Comparison of ENCODE assay signal across 25 cellular contexts in the genomic region with DNA sequence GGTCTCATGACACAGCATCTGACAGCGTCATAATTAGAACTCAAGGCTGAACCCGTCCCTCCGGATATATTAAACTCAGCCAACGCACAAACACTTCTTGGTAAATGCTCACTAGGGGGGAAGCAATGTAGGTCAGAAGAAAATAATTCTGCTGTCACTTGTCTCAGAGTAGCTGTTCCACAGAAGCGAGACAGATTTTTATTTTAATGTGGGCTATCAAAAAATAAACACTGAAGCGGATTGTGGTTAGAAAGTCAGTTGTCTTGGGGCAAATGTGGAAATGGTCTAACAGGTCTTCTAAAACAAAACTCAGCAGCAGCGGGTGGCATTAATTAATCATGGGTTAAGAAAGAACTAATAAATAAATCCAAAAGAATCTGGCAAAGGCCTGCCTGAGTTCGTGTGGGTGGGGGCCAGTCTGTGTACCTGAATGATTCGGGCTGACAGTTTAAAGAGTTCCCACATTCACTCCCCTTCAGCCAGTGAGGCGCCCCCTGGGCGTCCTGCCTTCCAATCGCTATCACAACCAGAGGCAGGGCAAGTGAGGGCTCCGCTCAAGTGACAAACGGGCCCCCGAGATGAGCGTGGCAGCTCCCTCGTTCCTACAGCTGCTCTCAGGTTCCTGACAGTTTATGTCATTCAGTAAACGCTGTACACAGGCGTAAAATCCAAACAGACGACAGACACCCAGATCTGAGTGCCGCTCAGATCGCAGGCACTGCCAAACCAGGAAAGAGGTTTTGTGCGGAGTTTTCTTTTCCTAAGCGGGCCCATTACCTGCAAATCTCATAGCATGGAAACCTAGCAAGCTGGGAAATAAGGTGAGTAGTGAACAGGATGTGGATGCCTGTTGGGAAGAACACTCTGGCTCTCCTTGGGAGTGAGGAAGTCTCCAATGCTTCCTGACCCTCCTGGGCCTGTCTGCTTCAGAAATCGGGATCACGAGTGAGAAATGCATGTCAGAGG. TPM values are rescaled to one million over a fixed set of nuclear protein-coding genes. Genes with fewer than 3 reads are reported as not detected.
A peak's percentile ranks its signal among the peaks of the same experiment; 100 is the strongest.
DNase-seq lines count a peak whose midpoint lies in the region; ATAC-seq and TF ChIP-seq lines count a peak whose summit lies in the region.
"Had no signal": no experiment of that assay in that cellular context is flagged by ENCODE, and none has a peak within 500 bp of the region (broad histone marks: within the 10 kb centered on the region; RNA-seq: fewer than 3 reads in every experiment).

No MANE protein-coding gene starts in this region.

- H3K9me3 ChIP-seq in psoas muscle: no peaks in the 10 kb centered on the region
- H3K9me3 ChIP-seq in CD4-positive, alpha-beta memory T cell (ENCODE audit: control insufficient read depth in 1 of 2, low read length in 2 of 2): no peaks in the 10 kb centered on the region
- no peaks in the 10 kb centered on the region for H3K9me3 ChIP-seq in MM.1S (replicated peaks; ENCODE audit: insufficient read depth, low read length)
- H3K9me3 ChIP-seq: right lobe of liver, upper lobe of right lung had no signal

- ATAC-seq in GM23338: peak; percentile 88
- ATAC-seq in psoas muscle: peak; percentile 5 to 30 (median 16)
- ATAC-seq: activated T-helper 17 cell treated with anti-CD3 and anti-CD28 coated beads, Interleukin-2, amount 50 U/mL, for 72 hours; esophagus mucosa; natural killer cell; right lobe of liver; stimulated activated naive CD8-positive, alpha-beta T cell treated with anti-CD3 and anti-CD28 coated beads, Interleukin-15, Interleukin-2, amounts not matched to agents 100 U/mL and 50 U/mL, for 24 hours; upper lobe of right lung had no signal

- H3K4me1 ChIP-seq in GM23338 (ENCODE audit: insufficient read depth) (peaks cover 24% of the 10 kb centered on the region), psoas muscle (peaks cover 43% of the 10 kb centered on the region), MM.1S (ENCODE audit: low read length) (no peaks in the 10 kb centered on the region)
- no peaks in the 10 kb centered on the region for H3K4me1 ChIP-seq in CD4-positive, alpha-beta memory T cell (ENCODE audit: insufficient read depth, low read length)
- H3K4me1 ChIP-seq: right lobe of liver, upper lobe of right lung had no signal

- POLR2A ChIA-PET in CD4-positive, alpha-beta memory T cell (lab: Charles Lee; ENCODE audit: partially characterized antibody): no interaction called here
- POLR2A ChIA-PET in MCF 10A (lab: Yijun Ruan, JAX): interaction anchor here (0.5 kb wide), 1 partner anchor 1947 kb away, joined by 3 read pairs; no protein-coding TSS in a partner anchor

- H3K27me3 ChIP-seq in GM23338 (ENCODE audit: insufficient read depth): peaks cover 5% of the 10 kb centered on the region
- H3K27me3 ChIP-seq in psoas muscle (ENCODE audit: insufficient read depth in 3 of 3, low read length in 2 of 3): no peaks in the 10 kb centered on the region
- no peaks in the 10 kb centered on the region for H3K27me3 ChIP-seq in CD4-positive, alpha-beta memory T cell (ENCODE audit: insufficient read depth, low read length)
- H3K27me3 ChIP-seq in MM.1S (replicated peaks; ENCODE audit: insufficient read depth, low read length): no peaks in the 10 kb centered on the region
- H3K27me3 ChIP-seq: right lobe of liver had no signal

- WGBS in psoas muscle, 3 donors: 36 to 46% (median 38%) methylated on average over 26 of the region's 26 CpGs

- H3K4me3 Mint-ChIP-seq in GM23338: no peak overlapping the region
- no peak overlapping the region for H3K4me3 Mint-ChIP-seq in CD4-positive, alpha-beta memory T cell
- no peak overlapping the region for H3K4me3 Mint-ChIP-seq in MCF 10A (ENCODE audit: unreplicated experiment)
- H3K4me3 Mint-ChIP-seq: activated T-helper 17 cell treated with anti-CD3 and anti-CD28 coated beads, Interleukin-2, amount 50 U/mL, for 72 hours; CD8-positive, alpha-beta memory T cell; memory B cell; natural killer cell had no signal

- H4K20me1 ChIP-seq in GM23338 (replicated peaks; ENCODE audit: insufficient read depth): no peaks in the 10 kb centered on the region
- no peaks in the 10 kb centered on the region for H4K20me1 ChIP-seq in MM.1S (ENCODE audit: insufficient read depth, low read length)

- H3F3A ChIP-seq in GM23338 (replicated peaks; ENCODE audit: low read depth) (no peaks in the 10 kb centered on the region), MM.1S (ENCODE audit: insufficient read depth, low read length) (no peaks in the 10 kb centered on the region)

- H3K9ac ChIP-seq in MM.1S (ENCODE audit: low read length): no peak overlapping the region

- TF ChIP-seq CTCF in GM23338 (conservative IDR thresholded peaks at IDR 0.05; ENCODE audit: low read depth in 2 of 2) (peak; percentile 38 to 63), astrocyte of the cerebellum (IDR thresholded peaks at IDR 0.05; ENCODE audit: low read depth, low read length, missing control alignments) (peak; percentile 19), psoas muscle (IDR thresholded peaks at IDR 0.05) (no peak), MCF 10A (IDR thresholded peaks at IDR 0.05; ENCODE audit: unreplicated experiment) (no peak), MM.1S (IDR thresholded peaks at IDR 0.05; ENCODE audit: low read length) (no peak)

- DNase-seq in GM23338 (ENCODE audit: low spot score) (peak; percentile 56), astrocyte of the cerebellum (ENCODE audit: low read depth) (peak; percentile 22), iPS-NIHi11 (ENCODE audit: low spot score) (peak; percentile 52), psoas muscle (no peak), MCF 10A (ENCODE audit: unreplicated experiment) (no peak), cortex of kidney (lab: John Stamatoyannopoulos, UW) (no peak), MM.1S (no peak)
- no peak for DNase-seq in CD4-positive, alpha-beta memory T cell
- DNase-seq: activated CD4-positive, CD25-positive, alpha-beta regulatory T cell treated with anti-CD3 and anti-CD28 coated beads, Interleukin-2, amount 50 U/mL, for 72 hours; CD8-positive, alpha-beta memory T cell; dorsolateral prefrontal cortex; glutamatergic neuron; HCEC 1CT; KBM-7; natural killer cell; NCI-H1048; NCI-H2081 treated with DMSO at 0.1 percent for 48 hours; OCI-M1; right lobe of liver; stimulated activated naive CD8-positive, alpha-beta T cell treated with anti-CD3 and anti-CD28 coated beads, Interleukin-15, Interleukin-2, amounts not matched to agents 100 U/mL and 50 U/mL, for 24 hours; upper lobe of right lung had no signal

- H3K36me3 ChIP-seq in GM23338 (ENCODE audit: insufficient read depth) (no peaks in the 10 kb centered on the region), psoas muscle (ENCODE audit: insufficient read depth in 1 of 2, low read depth in 1 of 2) (peaks cover 0 to 98% of the 10 kb centered on the region in 2 donors), MM.1S (replicated peaks; ENCODE audit: insufficient read depth, low read length) (no peaks in the 10 kb centered on the region)
- H3K36me3 ChIP-seq in CD4-positive, alpha-beta memory T cell (ENCODE audit: insufficient read depth, low read length): no peaks in the 10 kb centered on the region
- H3K36me3 ChIP-seq: right lobe of liver, upper lobe of right lung had no signal

- no peak overlapping the region for H3K27ac Mint-ChIP-seq in GM23338
- no peak overlapping the region for H3K27ac Mint-ChIP-seq in CD4-positive, alpha-beta memory T cell
- H3K27ac Mint-ChIP-seq in MCF 10A (ENCODE audit: low read depth, unreplicated experiment): no peak overlapping the region
- H3K27ac Mint-ChIP-seq: activated T-helper 17 cell treated with anti-CD3 and anti-CD28 coated beads, Interleukin-2, amount 50 U/mL, for 72 hours; CD8-positive, alpha-beta memory T cell; memory B cell; natural killer cell had no signal

- H3K36me3 Mint-ChIP-seq in GM23338 (ENCODE audit: low read depth): no peaks in the 10 kb centered on the region
- H3K36me3 Mint-ChIP-seq in CD4-positive, alpha-beta memory T cell: no peaks in the 10 kb centered on the region
- no peaks in the 10 kb centered on the region for H3K36me3 Mint-ChIP-seq in MCF 10A (ENCODE audit: insufficient read depth, unreplicated experiment)
- H3K36me3 Mint-ChIP-seq: CD8-positive, alpha-beta memory T cell; memory B cell; natural killer cell had no signal

- H3K79me2 ChIP-seq in GM23338 (replicated peaks; ENCODE audit: insufficient read depth) (no peaks in the 10 kb centered on the region), MM.1S (ENCODE audit: low read length) (no peaks in the 10 kb centered on the region)

- H3K27me3 Mint-ChIP-seq in GM23338 (ENCODE audit: insufficient read depth, low read depth, poor library complexity) (peaks cover 7% of the 10 kb centered on the region), MCF 10A (ENCODE audit: insufficient read depth, unreplicated experiment) (peaks cover 39% of the 10 kb centered on the region)
- H3K27me3 Mint-ChIP-seq in CD4-positive, alpha-beta memory T cell: peaks cover 5 to 26% of the 10 kb centered on the region in 2 donors

- H3K4me1 Mint-ChIP-seq in GM23338 (peaks cover 39% of the 10 kb centered on the region), MCF 10A (ENCODE audit: insufficient read depth, unreplicated experiment) (no peaks in the 10 kb centered on the region)
- no peaks in the 10 kb centered on the region for H3K4me1 Mint-ChIP-seq in CD4-positive, alpha-beta memory T cell
- H3K4me1 Mint-ChIP-seq: activated T-helper 17 cell treated with anti-CD3 and anti-CD28 coated beads, Interleukin-2, amount 50 U/mL, for 72 hours; CD8-positive, alpha-beta memory T cell; natural killer cell had no signal

- H3K4me2 ChIP-seq in GM23338 (no peak overlapping the region), MM.1S (ENCODE audit: low read depth, low read length) (no peak overlapping the region)

- H3K4me3 ChIP-seq in GM23338 (no peak overlapping the region), astrocyte of the cerebellum (ENCODE audit: low read depth, low read length) (no peak overlapping the region), psoas muscle (no peak overlapping the region), MM.1S (ENCODE audit: low read length) (no peak overlapping the region)
- no peak overlapping the region for H3K4me3 ChIP-seq in CD4-positive, alpha-beta memory T cell (ENCODE audit: low read length in 2 of 2)
- H3K4me3 ChIP-seq: dorsolateral prefrontal cortex, right lobe of liver, upper lobe of right lung had no signal

- CTCF ChIA-PET in CD4-positive, alpha-beta memory T cell (lab: Charles Lee; ENCODE audit: partially characterized antibody): no interaction called here
- CTCF ChIA-PET in MCF 10A (lab: Yijun Ruan, JAX): interaction anchor here (0.6 kb wide), 2 partner anchors 15 to 977 kb away, joined by 3 to 7 read pairs; no protein-coding TSS in a partner anchor

- intact Hi-C loops in psoas muscle (cut with DNase I): no loop called here
- intact Hi-C loops in CD4-positive, alpha-beta memory T cell (cut with micrococcal nuclease): no loop called here
- intact Hi-C loops in MCF 10A (cut with micrococcal nuclease): no loop called here

- H3K9me3 Mint-ChIP-seq in GM23338 (no peaks in the 10 kb centered on the region), MCF 10A (ENCODE audit: unreplicated experiment) (no peaks in the 10 kb centered on the region)
- peaks cover 0 to 2% (median 0%) of the 10 kb centered on the region in 8 donors for H3K9me3 Mint-ChIP-seq in CD4-positive, alpha-beta memory T cell
- H3K9me3 Mint-ChIP-seq: activated T-helper 17 cell treated with anti-CD3 and anti-CD28 coated beads, Interleukin-2, amount 50 U/mL, for 72 hours; CD8-positive, alpha-beta memory T cell; memory B cell; natural killer cell had no signal

- H3K9me2 ChIP-seq in GM23338 (ENCODE audit: insufficient read depth) (no peaks in the 10 kb centered on the region), MM.1S (replicated peaks; ENCODE audit: insufficient read depth, low read length) (no peaks in the 10 kb centered on the region)

- no TSS peak for BruUV-seq in MCF 10A (replicated peaks; lab: Mats Ljungman, UMichigan)

- in situ Hi-C loops in astrocyte of the cerebellum (cut with HindIII; ENCODE audit: low sequenced_read_pairs): no loop called here

- H3K27ac ChIP-seq in GM23338 (ENCODE audit: low read depth) (no peak overlapping the region), psoas muscle (peak overlapping the region; percentile 77), MM.1S (ENCODE audit: low read length) (no peak overlapping the region)
- no peak overlapping the region for H3K27ac ChIP-seq in CD4-positive, alpha-beta memory T cell (ENCODE audit: low read depth, low read length)
- H3K27ac ChIP-seq: right lobe of liver, upper lobe of right lung had no signal

- H2AFZ ChIP-seq in GM23338 (peak overlapping the region; percentile 95; the same call in 1 of the 2 replicates), MM.1S (ENCODE audit: low read length) (no peak overlapping the region)

RNA-seq across cellular contexts. Expression of gene NRAP, which starts 52.9 kb away (rescaled TPM):
- not detected in 2 replicates for total RNA-seq in GM23338 (2014; rRNA removed; shearing (Covaris generic))
- polyA plus RNA-seq in GM23338 (2016; fragmentation: Nextera tagmentation; extraction: Ambion mirVana) (not detected in 2 replicates), psoas muscle (100 to 1,000 TPM in 2 of 3 donors, 10 to 100 TPM in 1; 41.4 to 503 (median 320) TPM)
- total RNA-seq in psoas muscle (1,000 to 10,000 TPM; 1,429 to 2,239 (median 2,182) TPM), MCF 10A (2022) (not detected in 2 replicates)
- total RNA-seq in CD4-positive, alpha-beta memory T cell: not detected
- polyA plus RNA-seq in CD4-positive, alpha-beta memory T cell: not detected
- total RNA-seq: activated T-helper 17 cell treated with anti-CD3 and anti-CD28 coated beads, Interleukin-2, amount 50 U/mL, for 72 hours; CD8-positive, alpha-beta memory T cell; Daoy; natural killer cell had no signal
- polyA plus RNA-seq: CD8-positive, alpha-beta memory T cell had no signal

RNA-seq across cellular contexts. Expression of gene HABP2, which starts 58.1 kb away (rescaled TPM):
- total RNA-seq in GM23338 (2014; rRNA removed; shearing (Covaris generic)): not detected in 2 replicates
- polyA plus RNA-seq in GM23338 (2016; fragmentation: Nextera tagmentation; extraction: Ambion mirVana): not detected in 2 replicates
- total RNA-seq in psoas muscle: under 1 TPM in 2 of 4 donors, not detected in 2; 0.15 to 0.16 TPM
- polyA plus RNA-seq in psoas muscle: under 1 TPM; 0.01 to 0.13 (median 0.03) TPM
- total RNA-seq in CD4-positive, alpha-beta memory T cell: not detected
- polyA plus RNA-seq in CD4-positive, alpha-beta memory T cell: not detected
- total RNA-seq in MCF 10A (2022): not detected in 2 replicates
- total RNA-seq: activated T-helper 17 cell treated with anti-CD3 and anti-CD28 coated beads, Interleukin-2, amount 50 U/mL, for 72 hours; CD8-positive, alpha-beta memory T cell; Daoy; natural killer cell had no signal
- polyA plus RNA-seq: CD8-positive, alpha-beta memory T cell had no signal

Comparison
In these comparisons a context has a peak if more than half of its experiments do, and no peak if none do; other contexts are left out.
1. DNase-seq: peak in GM23338 (single experiment), astrocyte of the cerebellum (single experiment) and iPS-NIHi11 (single experiment); none in psoas muscle (0 of 2), CD4-positive, alpha-beta memory T cell (0 of 5), MCF 10A (single experiment), cortex of kidney (single experiment) and MM.1S (single experiment).
2. CTCF ChIP-seq: peak in GM23338 (2 of 2) and astrocyte of the cerebellum (single experiment); none in psoas muscle (single experiment), MCF 10A (single experiment) and MM.1S (single experiment).
3. RNA of gene NRAP, which starts 52.9 kb away (total RNA-seq): 1,429 to 2,239 TPM in psoas muscle; not detected in GM23338, not detected in CD4-positive, alpha-beta memory T cell and not detected in MCF 10A; every median in the first group is over 1,000 times any median in the second.